15 cellular contexts compared by ENCODE assay signal in the genomic region with DNA sequence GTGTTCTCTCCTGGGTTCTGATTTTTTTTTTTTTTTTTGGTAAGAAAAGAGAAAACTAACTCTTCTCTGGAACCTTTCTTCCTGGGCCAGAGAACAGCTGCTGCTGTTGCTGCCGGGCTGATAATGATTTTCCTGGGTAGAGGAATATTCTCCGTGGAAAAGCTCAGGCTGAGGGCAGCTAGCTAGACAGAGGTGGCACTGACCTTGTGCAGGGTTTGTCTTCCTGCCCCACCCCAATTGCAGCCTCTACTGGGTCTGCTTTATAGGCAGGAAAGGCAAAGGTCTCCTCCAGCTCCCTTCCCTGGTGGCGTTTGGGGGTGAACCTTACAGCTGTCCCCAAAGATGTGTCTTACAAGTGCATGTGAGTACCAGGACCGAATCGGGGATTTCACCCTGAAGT.
DNase-seq lines count a peak whose midpoint lies in the region; ATAC-seq and TF ChIP-seq lines count a peak whose summit lies in the region.
"Had no signal": no experiment of that assay in that cellular context is flagged by ENCODE, and none has a peak within 500 bp of the region (broad histone marks: within the 10 kb centered on the region; RNA-seq: fewer than 3 reads in every experiment).

No MANE protein-coding gene starts in this region.

- peaks cover 66% of the 10 kb centered on the region for H3K4me1 Mint-ChIP-seq in nephron
- peaks cover 8% of the 10 kb centered on the region for H3K4me1 Mint-ChIP-seq in stimulated activated memory B cell treated with anti-CD40 and anti-IgM and Interleukin-4, amounts not matched to agents 10 μg/mL and 1 μg/mL and 100 μg/mL, for 72 hours

- 50 to 51% methylated on average over 5 of the region's 5 CpGs for WGBS in esophagus, 2 donors

- H3K27ac Mint-ChIP-seq in nephron, result peak overlapping the region; percentile 94 to 98 (median 94)
- no peak overlapping the region for H3K27ac Mint-ChIP-seq in stimulated activated memory B cell treated with anti-CD40 and anti-IgM and Interleukin-4, amounts not matched to agents 10 μg/mL and 1 μg/mL and 100 μg/mL, for 72 hours
- H3K27ac Mint-ChIP-seq: activated naive CD4-positive, alpha-beta T cell treated with anti-CD3 and anti-CD28 coated beads, Interleukin-2, amount 50 U/mL, for 24 hours had no signal

- no peaks in the 10 kb centered on the region for H3K9me3 Mint-ChIP-seq in nephron
- H3K9me3 Mint-ChIP-seq in stimulated activated memory B cell treated with anti-CD40 and anti-IgM and Interleukin-4, amounts not matched to agents 10 μg/mL and 1 μg/mL and 100 μg/mL, for 72 hours, result no peaks in the 10 kb centered on the region
- H3K9me3 Mint-ChIP-seq: activated naive CD4-positive, alpha-beta T cell treated with anti-CD3 and anti-CD28 coated beads, Interleukin-2, amount 50 U/mL, for 24 hours had no signal

- peaks cover 7% of the 10 kb centered on the region for H3K36me3 Mint-ChIP-seq in nephron (ENCODE audit: low read depth)
- H3K36me3 Mint-ChIP-seq in stimulated activated memory B cell treated with anti-CD40 and anti-IgM and Interleukin-4, amounts not matched to agents 10 μg/mL and 1 μg/mL and 100 μg/mL, for 72 hours, result no peaks in the 10 kb centered on the region
- H3K36me3 Mint-ChIP-seq: activated naive CD4-positive, alpha-beta T cell treated with anti-CD3 and anti-CD28 coated beads, Interleukin-2, amount 50 U/mL, for 24 hours had no signal

- no peak for ATAC-seq in HG03439 (IDR thresholded peaks at IDR 0.05; ENCODE audit: unreplicated experiment)
- no peak for ATAC-seq in stimulated activated memory B cell treated with anti-CD40 and anti-IgM and Interleukin-4, amounts not matched to agents 10 μg/mL and 1 μg/mL and 100 μg/mL, for 72 hours

- no peaks in the 10 kb centered on the region for H3K9me3 ChIP-seq in Peyer's patch
- no peaks in the 10 kb centered on the region for H3K9me3 ChIP-seq in esophagus (ENCODE audit: control insufficient read depth in 2 of 2, insufficient read depth in 1 of 2, low read depth in 1 of 2, low read length in 1 of 2)
- H3K9me3 ChIP-seq: HAP-1 had no signal

- TF ChIP-seq CTCF in Peyer's patch (IDR thresholded peaks at IDR 0.05) (no peak), nephron (IDR thresholded peaks at IDR 0.05; ENCODE audit: unreplicated experiment in 3 of 3) (no peak)

- H3K27me3 Mint-ChIP-seq in nephron (ENCODE audit: low read depth), result no peaks in the 10 kb centered on the region
- no peaks in the 10 kb centered on the region for H3K27me3 Mint-ChIP-seq in stimulated activated memory B cell treated with anti-CD40 and anti-IgM and Interleukin-4, amounts not matched to agents 10 μg/mL and 1 μg/mL and 100 μg/mL, for 72 hours
- H3K27me3 Mint-ChIP-seq: activated naive CD4-positive, alpha-beta T cell treated with anti-CD3 and anti-CD28 coated beads, Interleukin-2, amount 50 U/mL, for 24 hours had no signal

- H3K27me3 ChIP-seq in Peyer's patch (no peaks in the 10 kb centered on the region), esophagus (ENCODE audit: control insufficient read depth in 1 of 2, insufficient read depth in 2 of 2, low read length in 2 of 2) (no peaks in the 10 kb centered on the region)

- H3K4me3 Mint-ChIP-seq in nephron, result peak overlapping the region in 2 of 3 experiments; percentile 19 to 41
- H3K4me3 Mint-ChIP-seq in stimulated activated memory B cell treated with anti-CD40 and anti-IgM and Interleukin-4, amounts not matched to agents 10 μg/mL and 1 μg/mL and 100 μg/mL, for 72 hours, result no peak overlapping the region
- H3K4me3 Mint-ChIP-seq: activated naive CD4-positive, alpha-beta T cell treated with anti-CD3 and anti-CD28 coated beads, Interleukin-2, amount 50 U/mL, for 24 hours had no signal

- H3K36me3 ChIP-seq in Peyer's patch (peaks cover 0 to 27% (median 0%) of the 10 kb centered on the region in 3 donors), esophagus (ENCODE audit: control insufficient read depth in 2 of 2, insufficient read depth in 2 of 2, low read length in 1 of 2) (peaks cover 11 to 16% of the 10 kb centered on the region in 2 donors)
- H3K36me3 ChIP-seq: HAP-1 had no signal

- no peak for TF ChIP-seq POLR2A in Peyer's patch (IDR thresholded peaks at IDR 0.05)

- peaks cover 0 to 49% (median 0%) of the 10 kb centered on the region in 4 donors for H3K4me1 ChIP-seq in Peyer's patch
- peaks cover 0 to 25% of the 10 kb centered on the region in 2 donors for H3K4me1 ChIP-seq in esophagus (ENCODE audit: control insufficient read depth in 2 of 2, insufficient read depth in 2 of 2, low read length in 1 of 2)
- H3K4me1 ChIP-seq: parathyroid adenoma had no signal

- DNase-seq in Peyer's patch, result no peak
- DNase-seq in substantia nigra (lab: John Stamatoyannopoulos, UW), result no peak
- DNase-seq in foreskin melanocyte, result no peak
- DNase-seq in activated effector memory CD4-positive, alpha-beta T cell treated with Interleukin-2 at 50 U/mL for 16 hours, result no peak
- DNase-seq: activated CD4-positive, alpha-beta T cell treated with anti-CD3 and anti-CD28 coated beads, Interleukin-2, amount 50 U/mL, for 4 hours; NCI-H146; NCI-H345; NK-92 treated with Interleukin-12 subunit alpha and Interleukin-12 subunit beta, amount 100 ng/mL, for 24 hours had no signal

- H3K4me3 ChIP-seq in Peyer's patch, result no peak overlapping the region
- no peak overlapping the region for H3K4me3 ChIP-seq in esophagus (ENCODE audit: low read depth in 1 of 2, low read length in 2 of 2)
- H3K4me3 ChIP-seq: HAP-1 had no signal

- H3K27ac ChIP-seq in Peyer's patch (peak overlapping the region; percentile 42 to 93 (median 69)), esophagus (ENCODE audit: low read depth in 2 of 2, low read length in 1 of 2) (peak overlapping the region; percentile 38 to 78), substantia nigra (ENCODE audit: low read depth, low read length, poor library complexity, severe bottlenecking) (peak overlapping the region; percentile 45)
- H3K27ac ChIP-seq: parathyroid adenoma had no signal
